ENCODE assay signal across 1 cellular context in genomic region chr1:52599236-52599635, GRCh38.
TF ChIP-seq lines count a peak whose summit lies in the region.

No MANE protein-coding gene starts in this region.

TF ChIP-seq in H1, 55 proteins besides CTCF, POLR2A, EP300 and RAD21:
- no peak for TF ChIP-seq POU5F1 (IDR thresholded peaks at IDR 0.05; ENCODE audit: low read depth, low read length)
- no peak for TF ChIP-seq MAX (IDR thresholded peaks at IDR 0.05)
- no peak for TF ChIP-seq SAP30 (IDR thresholded peaks at IDR 0.05; ENCODE audit: insufficient read depth, insufficient replicate concordance, low read length)
- no peak for TF ChIP-seq BRCA1 (IDR thresholded peaks at IDR 0.05; ENCODE audit: low read depth, low read length)
- no peak for TF ChIP-seq YY1 (IDR thresholded peaks at IDR 0.05; ENCODE audit: low read depth, low read length)
- TF ChIP-seq KDM1A (IDR thresholded peaks at IDR 0.05; ENCODE audit: borderline replicate concordance, low read length), result no peak
- no peak for TF ChIP-seq NRF1 (IDR thresholded peaks at IDR 0.05; ENCODE audit: low read depth, low read length)
- no peak for TF ChIP-seq TBP (IDR thresholded peaks at IDR 0.05; ENCODE audit: low read depth, low read length)
- no peak for TF ChIP-seq E2F6 (IDR thresholded peaks at IDR 0.05)
- no peak for TF ChIP-seq MAFK (IDR thresholded peaks at IDR 0.05; ENCODE audit: low read depth, low read length)
- TF ChIP-seq NANOG (IDR thresholded peaks at IDR 0.05; ENCODE audit: insufficient read depth, low read depth, low read length, poor library complexity, severe bottlenecking), result no peak
- no peak for TF ChIP-seq POLR2AphosphoS5 (IDR thresholded peaks at IDR 0.05; ENCODE audit: low read depth, low read length)
- TF ChIP-seq TCF12 (IDR thresholded peaks at IDR 0.05; ENCODE audit: low read depth, low read length), result no peak
- no peak for TF ChIP-seq FOSL1 (IDR thresholded peaks at IDR 0.05; ENCODE audit: insufficient read depth, low read depth, low read length)
- TF ChIP-seq EZH2 (IDR thresholded peaks at IDR 0.05; ENCODE audit: low read depth, low read length, severe bottlenecking), result no peak
